19 cellular contexts compared by ENCODE assay signal in genomic region chr1:51867479-51868232, GRCh38. TPM values are rescaled to one million over a fixed set of nuclear protein-coding genes. Genes with fewer than 3 reads are reported as not detected.
DNase-seq lines count a peak whose midpoint lies in the region; ATAC-seq and TF ChIP-seq lines count a peak whose summit lies in the region.
"Had no signal": no experiment of that assay in that cellular context is flagged by ENCODE, and none has a peak within 500 bp of the region (broad histone marks: within the 10 kb centered on the region; RNA-seq: fewer than 3 reads in every experiment).

No MANE protein-coding gene starts in this region.

- no peak overlapping the region for H3K4me3 Mint-ChIP-seq in activated CD4-positive, alpha-beta T cell treated with anti-CD3 and anti-CD28 coated beads for 36 hours
- H3K4me3 Mint-ChIP-seq in stimulated activated naive CD8-positive, alpha-beta T cell treated with anti-CD3 and anti-CD28 coated beads, Interleukin-15, amount 100 ng/mL, for 72 hours = no peak overlapping the region
- H3K4me3 Mint-ChIP-seq in activated naive CD8-positive, alpha-beta T cell treated with anti-CD3 and anti-CD28 coated beads, Interleukin-2, amount 50 U/mL, for 24 hours = no peak overlapping the region
- no peak overlapping the region for H3K4me3 Mint-ChIP-seq in Caco-2 (ENCODE audit: unreplicated experiment)
- H3K4me3 Mint-ChIP-seq: GM23338 had no signal

- POLR2A ChIA-PET in activated CD4-positive, alpha-beta T cell treated with anti-CD3 and anti-CD28 coated beads for 36 hours (lab: Charles Lee) = interaction anchor here (0.6 kb wide), 1 partner anchor 19 kb away, joined by 4 read pairs; no protein-coding TSS in a partner anchor
- POLR2A ChIA-PET in Caco-2 (lab: Charles Lee) = no interaction called here
- POLR2A ChIA-PET in PC-9 (lab: Charles Lee; ENCODE audit: unreplicated experiment) = interaction anchor here (0.5 to 0.7 kb wide), 2 partner anchors 138 to 410 kb away, joined by 3 to 5 read pairs; no protein-coding TSS in a partner anchor

- no peak for DNase-seq in activated CD4-positive, alpha-beta T cell treated with anti-CD3 and anti-CD28 coated beads for 36 hours
- DNase-seq in activated CD4-positive, alpha-beta T cell treated with anti-CD3 and anti-CD28 coated beads, Interleukin-2, amount 50 U/mL, for 48 hours = no peak
- DNase-seq in stimulated activated naive CD8-positive, alpha-beta T cell treated with anti-CD3 and anti-CD28 coated beads, Interleukin-15, amount 100 ng/mL, for 72 hours = no peak
- no peak for DNase-seq in stimulated activated naive CD8-positive, alpha-beta T cell treated with anti-CD3 and anti-CD28 coated beads, Interleukin-15, Interleukin-2, amounts not matched to agents 100 U/mL and 50 U/mL, for 24 hours
- no peak for DNase-seq in activated naive CD8-positive, alpha-beta T cell treated with anti-CD3 and anti-CD28 coated beads, Interleukin-2, amount 50 U/mL, for 24 hours
- DNase-seq in Caco-2 = no peak
- no peak for DNase-seq in aorta
- no peak for DNase-seq in PC-9
- DNase-seq: 8988T, COR-L47, DMS53, MM.1S, NCI-H1417 treated with DMSO at 0.1 percent for 48 hours, NCI-H2029, NCI-H524, SHP77 treated with DMSO at 0.1 percent for 48 hours had no signal

- H3K36me3 Mint-ChIP-seq in activated CD4-positive, alpha-beta T cell treated with anti-CD3 and anti-CD28 coated beads for 36 hours (ENCODE audit: low read depth) = peaks cover 13% of the 10 kb centered on the region
- peaks cover 6% of the 10 kb centered on the region for H3K36me3 Mint-ChIP-seq in activated naive CD8-positive, alpha-beta T cell treated with anti-CD3 and anti-CD28 coated beads, Interleukin-2, amount 50 U/mL, for 24 hours (ENCODE audit: low read depth)
- peaks cover 6% of the 10 kb centered on the region for H3K36me3 Mint-ChIP-seq in Caco-2 (ENCODE audit: insufficient read depth, unreplicated experiment)

- no peak overlapping the region for H3K27ac ChIP-seq in aorta (ENCODE audit: low read depth in 1 of 2, low read length in 2 of 2)
- no peak overlapping the region for H3K27ac ChIP-seq in PC-9
- H3K27ac ChIP-seq: BLaER1 treated with 17β-estradiol and CSF1 and Interleukin-3, amounts not matched to agents 10 nM and 100 nM had no signal

- H3K27me3 ChIP-seq in Caco-2 (replicated peaks; ENCODE audit: control insufficient read depth, insufficient read depth, low read length) (no peaks in the 10 kb centered on the region), aorta (ENCODE audit: control insufficient read depth in 1 of 2, insufficient read depth in 2 of 2, low read length in 1 of 2) (no peaks in the 10 kb centered on the region), PC-9 (ENCODE audit: insufficient read depth, low read depth) (no peaks in the 10 kb centered on the region)
- H3K27me3 ChIP-seq: BLaER1 treated with 17β-estradiol and CSF1 and Interleukin-3, amounts not matched to agents 10 nM and 100 nM had no signal

- no peaks in the 10 kb centered on the region for H3K27me3 Mint-ChIP-seq in activated CD4-positive, alpha-beta T cell treated with anti-CD3 and anti-CD28 coated beads for 36 hours
- H3K27me3 Mint-ChIP-seq in stimulated activated naive CD8-positive, alpha-beta T cell treated with anti-CD3 and anti-CD28 coated beads, Interleukin-15, amount 100 ng/mL, for 72 hours = no peaks in the 10 kb centered on the region
- no peaks in the 10 kb centered on the region for H3K27me3 Mint-ChIP-seq in activated naive CD8-positive, alpha-beta T cell treated with anti-CD3 and anti-CD28 coated beads, Interleukin-2, amount 50 U/mL, for 24 hours
- H3K27me3 Mint-ChIP-seq in Caco-2 (ENCODE audit: insufficient read depth, unreplicated experiment) = no peaks in the 10 kb centered on the region

- peaks cover 29% of the 10 kb centered on the region for H4K20me1 ChIP-seq in PC-9 (ENCODE audit: insufficient read depth)

- no peaks in the 10 kb centered on the region for H3K9me3 Mint-ChIP-seq in activated CD4-positive, alpha-beta T cell treated with anti-CD3 and anti-CD28 coated beads for 36 hours (ENCODE audit: low read depth)
- H3K9me3 Mint-ChIP-seq in stimulated activated naive CD8-positive, alpha-beta T cell treated with anti-CD3 and anti-CD28 coated beads, Interleukin-15, amount 100 ng/mL, for 72 hours = no peaks in the 10 kb centered on the region
- H3K9me3 Mint-ChIP-seq in activated naive CD8-positive, alpha-beta T cell treated with anti-CD3 and anti-CD28 coated beads, Interleukin-2, amount 50 U/mL, for 24 hours = no peaks in the 10 kb centered on the region
- no peaks in the 10 kb centered on the region for H3K9me3 Mint-ChIP-seq in Caco-2 (ENCODE audit: unreplicated experiment)
- H3K9me3 Mint-ChIP-seq: GM23338 had no signal

- H3K36me3 ChIP-seq in Caco-2 (ENCODE audit: control insufficient read depth, insufficient read depth, low read length) (no peaks in the 10 kb centered on the region), aorta (ENCODE audit: control insufficient read depth in 1 of 2, insufficient read depth in 2 of 2, low read length in 1 of 2) (no peaks in the 10 kb centered on the region), PC-9 (ENCODE audit: low read depth) (0 out of 2 replicates have a peak, but pooled peaks cover 7% of the 10 kb centered on the region)

- peak overlapping the region; percentile 4 for H3K27ac Mint-ChIP-seq in activated CD4-positive, alpha-beta T cell treated with anti-CD3 and anti-CD28 coated beads for 36 hours
- no peak overlapping the region for H3K27ac Mint-ChIP-seq in stimulated activated naive CD8-positive, alpha-beta T cell treated with anti-CD3 and anti-CD28 coated beads, Interleukin-15, amount 100 ng/mL, for 72 hours
- no peak overlapping the region for H3K27ac Mint-ChIP-seq in activated naive CD8-positive, alpha-beta T cell treated with anti-CD3 and anti-CD28 coated beads, Interleukin-2, amount 50 U/mL, for 24 hours
- no peak overlapping the region for H3K27ac Mint-ChIP-seq in Caco-2 (ENCODE audit: unreplicated experiment)
- H3K27ac Mint-ChIP-seq: GM23338 had no signal

- H3K4me1 ChIP-seq in Caco-2 (no peaks in the 10 kb centered on the region), aorta (ENCODE audit: control insufficient read depth in 1 of 2, insufficient read depth in 2 of 2, low read length in 2 of 2) (no peaks in the 10 kb centered on the region), PC-9 (replicated peaks; ENCODE audit: insufficient read depth) (no peaks in the 10 kb centered on the region)

- WGBS in aorta, 2 donors = 83 to 92% methylated on average over 4 of the region's 4 CpGs

- H3K4me2 ChIP-seq in PC-9 = no peak overlapping the region
- H3K4me2 ChIP-seq: BLaER1 treated with 17β-estradiol and CSF1 and Interleukin-3, amounts not matched to agents 10 nM and 100 nM; GM23338 had no signal

- no peak for TF ChIP-seq CTCF in Caco-2 (IDR thresholded peaks at IDR 0.05; ENCODE audit: insufficient read depth in 1 of 2, low read depth in 1 of 2, low read length in 1 of 2, severe bottlenecking in 1 of 2, unreplicated experiment in 1 of 2)
- no peak for TF ChIP-seq CTCF in PC-9 (conservative IDR thresholded peaks at IDR 0.05)

- H2AFZ ChIP-seq in PC-9 = no peak overlapping the region
- H2AFZ ChIP-seq: GM23338 had no signal

- CTCF ChIA-PET in activated CD4-positive, alpha-beta T cell treated with anti-CD3 and anti-CD28 coated beads for 36 hours (lab: Charles Lee) = interaction anchor here (1.1 kb wide), 1 partner anchor 16 kb away, joined by 3 read pairs; no protein-coding TSS in a partner anchor
- CTCF ChIA-PET in Caco-2 (lab: Charles Lee) = no interaction called here
- CTCF ChIA-PET in PC-9 (lab: Charles Lee) = no interaction called here

- H3F3A ChIP-seq in PC-9 (ENCODE audit: insufficient read depth, low read depth) = no peaks in the 10 kb centered on the region

- H3K9me2 ChIP-seq in PC-9 (ENCODE audit: insufficient read depth) = no peaks in the 10 kb centered on the region

- no TSS peak for BruUV-seq in Caco-2 (replicated peaks; lab: Mats Ljungman, UMichigan)
- BruUV-seq in PC-9 (replicated peaks; lab: Mats Ljungman, UMichigan) = no TSS peak

- peaks cover 61% of the 10 kb centered on the region for H3K4me1 Mint-ChIP-seq in activated CD4-positive, alpha-beta T cell treated with anti-CD3 and anti-CD28 coated beads for 36 hours
- H3K4me1 Mint-ChIP-seq in stimulated activated naive CD8-positive, alpha-beta T cell treated with anti-CD3 and anti-CD28 coated beads, Interleukin-15, amount 100 ng/mL, for 72 hours = peaks cover 61% of the 10 kb centered on the region
- peaks cover 54% of the 10 kb centered on the region for H3K4me1 Mint-ChIP-seq in activated naive CD8-positive, alpha-beta T cell treated with anti-CD3 and anti-CD28 coated beads, Interleukin-2, amount 50 U/mL, for 24 hours
- peaks cover 21% of the 10 kb centered on the region for H3K4me1 Mint-ChIP-seq in Caco-2 (ENCODE audit: low read depth, unreplicated experiment)

- intact Hi-C loops in activated CD4-positive, alpha-beta T cell treated with anti-CD3 and anti-CD28 coated beads for 36 hours (cut with DNase I, micrococcal nuclease) = no loop called here
- intact Hi-C loops in Caco-2 (cut with micrococcal nuclease; ENCODE audit: unreplicated experiment) = no loop called here
- intact Hi-C loops in aorta (cut with DNase I) = no loop called here
- intact Hi-C loops in PC-9 (cut with micrococcal nuclease; ENCODE audit: unreplicated experiment) = no loop called here

- H3K79me2 ChIP-seq in PC-9 (ENCODE audit: low read depth) = peaks cover 94% of the 10 kb centered on the region

- H3K4me3 ChIP-seq in Caco-2 (ENCODE audit: low read depth, low read length) (no peak overlapping the region), aorta (ENCODE audit: low read length in 2 of 2) (no peak overlapping the region), PC-9 (no peak overlapping the region)
- H3K4me3 ChIP-seq: BLaER1 treated with 17β-estradiol and CSF1 and Interleukin-3, amounts not matched to agents 10 nM and 100 nM; GM12878; GM23338 had no signal

- H3K9me3 ChIP-seq in Caco-2 (no peaks in the 10 kb centered on the region), aorta (ENCODE audit: control insufficient read depth, low read length) (no peaks in the 10 kb centered on the region), PC-9 (ENCODE audit: insufficient read depth, low read depth) (no peaks in the 10 kb centered on the region)
- H3K9me3 ChIP-seq: BLaER1 treated with 17β-estradiol and CSF1 and Interleukin-3, amounts not matched to agents 10 nM and 100 nM had no signal

- ATAC-seq in activated CD4-positive, alpha-beta T cell treated with anti-CD3 and anti-CD28 coated beads for 36 hours = peak; percentile 78
- ATAC-seq in stimulated activated naive CD8-positive, alpha-beta T cell treated with anti-CD3 and anti-CD28 coated beads, Interleukin-15, amount 100 ng/mL, for 72 hours = peak; percentile 45
- no peak for ATAC-seq in stimulated activated naive CD8-positive, alpha-beta T cell treated with anti-CD3 and anti-CD28 coated beads, Interleukin-15, Interleukin-2, amounts not matched to agents 100 U/mL and 50 U/mL, for 24 hours
- peak; percentile 40 for ATAC-seq in activated naive CD8-positive, alpha-beta T cell treated with anti-CD3 and anti-CD28 coated beads, Interleukin-2, amount 50 U/mL, for 24 hours
- no peak for ATAC-seq in aorta (ENCODE audit: low FRiP score)
- ATAC-seq: GM12878, GM23338 had no signal

RNA-seq across cellular contexts. Expression of gene NRDC, which starts 10.9 kb away (rescaled TPM):
- total RNA-seq in activated CD4-positive, alpha-beta T cell treated with anti-CD3 and anti-CD28 coated beads for 36 hours = 100 to 1,000 TPM; 149 to 186 TPM
- total RNA-seq in Caco-2 (2022) (109 and 111 TPM in 2 replicates), aorta (100 to 1,000 TPM; 103 to 115 TPM), PC-9 (2021) (217 and 219 TPM in 2 replicates)
- 10 to 100 TPM; 47.7 to 89.4 TPM for polyA plus RNA-seq in aorta

Comparison
In these comparisons a context has a peak if more than half of its experiments do, and no peak if none do; other contexts are left out.
1. ATAC-seq: peak in activated CD4-positive, alpha-beta T cell treated with anti-CD3 and anti-CD28 coated beads for 36 hours (single experiment), stimulated activated naive CD8-positive, alpha-beta T cell treated with anti-CD3 and anti-CD28 coated beads, Interleukin-15, amount 100 ng/mL, for 72 hours (single experiment) and activated naive CD8-positive, alpha-beta T cell treated with anti-CD3 and anti-CD28 coated beads, Interleukin-2, amount 50 U/mL, for 24 hours (single experiment); none in stimulated activated naive CD8-positive, alpha-beta T cell treated with anti-CD3 and anti-CD28 coated beads, Interleukin-15, Interleukin-2, amounts not matched to agents 100 U/mL and 50 U/mL, for 24 hours (single experiment) and aorta (single experiment).